Comparison of ENCODE assay signal across 20 cellular contexts in the genomic region with DNA sequence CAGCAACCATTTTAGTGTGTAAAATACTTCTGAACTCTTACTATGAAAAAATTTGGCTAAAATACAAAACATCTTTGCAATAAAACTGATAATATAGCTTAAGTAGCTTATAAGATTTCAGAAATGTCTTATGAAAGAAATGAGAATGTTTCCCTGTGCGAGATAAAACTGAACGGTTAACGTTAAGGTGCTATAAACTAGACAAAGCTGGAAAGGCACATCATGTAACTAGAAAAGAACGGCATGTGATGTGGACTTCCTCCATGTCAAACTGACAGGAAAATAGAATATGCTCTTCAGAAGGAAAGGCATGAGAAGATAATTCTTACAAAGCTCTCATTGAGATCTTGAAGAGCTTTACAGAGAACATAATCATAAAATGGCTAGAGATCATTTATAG. TPM values are rescaled to one million over a fixed set of nuclear protein-coding genes. Genes with fewer than 3 reads are reported as not detected.
A peak's percentile ranks its signal among the peaks of the same experiment; 100 is the strongest.
DNase-seq lines count a peak whose midpoint lies in the region; ATAC-seq and TF ChIP-seq lines count a peak whose summit lies in the region.
"Had no signal": no experiment of that assay in that cellular context is flagged by ENCODE, and none has a peak within 500 bp of the region (broad histone marks: within the 10 kb centered on the region; RNA-seq: fewer than 3 reads in every experiment).

No MANE protein-coding gene starts in this region.

- H3K36me3 Mint-ChIP-seq in T-cell = peaks cover 35% of the 10 kb centered on the region

- H3K4me3 Mint-ChIP-seq in T-cell = peak overlapping the region in 2 of 3 donors; percentile 9 to 40
- H3K4me3 Mint-ChIP-seq: GM23338 had no signal

- peaks cover 0 to 25% (median 3%) of the 10 kb centered on the region in 4 donors for H3K4me1 ChIP-seq in tibial nerve

- no peak for DNase-seq in left ventricle myocardium superior
- DNase-seq in Right ventricle myocardium inferior (ENCODE audit: missing footprints) = no peak
- DNase-seq in T-cell = no peak
- DNase-seq in left colon = no peak
- DNase-seq in tibial nerve (ENCODE audit: low spot score in 2 of 2) = no peak
- no peak for DNase-seq in EL
- DNase-seq in DMS153 treated with DMSO at 0.1 percent for 48 hours (lab: John Stamatoyannopoulos, UW; ENCODE audit: unreplicated experiment) = no peak
- DNase-seq: AML-193; amniotic stem cell; cerebellar nuclear complex; foreskin keratinocyte; NCI-H146; NCI-H524; occipital lobe; stimulated activated CD4-positive, alpha-beta T cell treated with anti-CD3 and anti-CD28 coated beads, Interleukin-4, amount 100 ng/mL, for 1 hour; stimulated activated CD8-positive, alpha-beta memory T cell treated with anti-CD3 and anti-CD28 coated beads, Interleukin-4, amount 100 ng/mL, for 48 hours had no signal

- CTCF ChIA-PET in T-cell (lab: Charles Lee) = interaction anchor here in 1 of 2 donors (0.6 to 1.6 kb wide), 5 partner anchors 11 to 146 kb away, joined by 3 to 7 read pairs (median 5); a partner anchor contains a TSS

- H3K4me3 ChIP-seq in tibial nerve = no peak overlapping the region
- H3K4me3 ChIP-seq: GM23338, lung had no signal

- H3K9me3 ChIP-seq in tibial nerve = peaks cover 0 to 21% (median 2%) of the 10 kb centered on the region in 4 donors

- H3K27ac ChIP-seq in tibial nerve = peak overlapping the region in 3 of 4 donors; percentile 2 to 33 (median 2)
- H3K27ac ChIP-seq: foreskin keratinocyte had no signal

- TF ChIP-seq CTCF in tibial nerve (IDR thresholded peaks at IDR 0.05) = no peak

- H3K9me3 Mint-ChIP-seq in T-cell = peaks cover 3 to 11% (median 5%) of the 10 kb centered on the region in 3 donors
- H3K9me3 Mint-ChIP-seq: GM23338 had no signal

- H3K27me3 ChIP-seq in tibial nerve = no peaks in the 10 kb centered on the region
- H3K27me3 ChIP-seq: foreskin keratinocyte had no signal

- POLR2A ChIA-PET in T-cell (lab: Charles Lee) = interaction anchor here in 1 of 2 donors (1.0 kb wide), 1 partner anchor 37 kb away, joined by 3 read pairs; a partner anchor contains a TSS

- peaks cover 74 to 79% (median 79%) of the 10 kb centered on the region in 3 donors for H3K4me1 Mint-ChIP-seq in T-cell

- no peak for TF ChIP-seq POLR2A in tibial nerve (IDR thresholded peaks at IDR 0.05)

- 62 to 67% methylated on average over 4 of the region's 4 CpGs for WGBS in tibial nerve, 2 donors

- H3K27ac Mint-ChIP-seq in T-cell = peak overlapping the region; percentile 29 to 66
- H3K27ac Mint-ChIP-seq: GM23338 had no signal

- intact Hi-C loops in left ventricle myocardium superior (cut with micrococcal nuclease) = no loop called here
- intact Hi-C loops in Right ventricle myocardium inferior (cut with DNase I) = no loop called here
- intact Hi-C loops in left colon (cut with DNase I, micrococcal nuclease) = no loop called here

- H3K36me3 ChIP-seq in tibial nerve = peaks cover 0 to 19% (median 0%) of the 10 kb centered on the region in 3 donors

- ATAC-seq in left ventricle myocardium superior (peak; percentile 34), Right ventricle myocardium inferior (no peak), T-cell (replicated peaks in 1 of 4) (peak in 1 of 4 experiments; percentile 26), left colon (peak; percentile 40), GM18909 (IDR thresholded peaks at IDR 0.05; ENCODE audit: poor library complexity, unreplicated experiment) (no peak)
- ATAC-seq: activated CD4-positive, CD25-positive, alpha-beta regulatory T cell treated with anti-CD3 and anti-CD28 coated beads, Interleukin-2, amount 50 U/mL, for 24 hours; foreskin keratinocyte had no signal

- peak in 1 of 2 donors; percentile 15 for TF ChIP-seq EP300 in tibial nerve (IDR thresholded peaks at IDR 0.05)

- H3K27me3 Mint-ChIP-seq in T-cell = no peaks in the 10 kb centered on the region

RNA-seq across cellular contexts. Expression of a gene that starts 36.5 kb away (rescaled TPM):
- total RNA-seq in left ventricle myocardium superior (22.4 TPM), Right ventricle myocardium inferior (25.0 TPM), T-cell (10 to 100 TPM; 46.9 to 65.3 (median 50.9) TPM), left colon (10 to 100 TPM; 51.5 to 58.2 TPM), tibial nerve (100 to 1,000 TPM in 1 of 4 donors, 10 to 100 TPM in 3; 34.8 to 100 (median 42.2) TPM)

RNA-seq across cellular contexts. Expression of a gene that starts 59.2 kb away (rescaled TPM):
- total RNA-seq in left ventricle myocardium superior (0.12 TPM), Right ventricle myocardium inferior (0.43 TPM), T-cell (1 to 10 TPM; 1.8 to 3.8 (median 2.2) TPM), left colon (1 to 10 TPM in 1 of 2 donors, under 1 TPM in 1; 0.89 to 1.3 TPM), tibial nerve (10 to 100 TPM; 16.8 to 50.9 (median 45.3) TPM)

Comparison
In these comparisons a context has a peak if more than half of its experiments do, and no peak if none do; other contexts are left out.
1. ATAC-seq: peak in left ventricle myocardium superior (single experiment) and left colon (single experiment); none in Right ventricle myocardium inferior (single experiment) and GM18909 (single experiment).